In the genomic region with DNA sequence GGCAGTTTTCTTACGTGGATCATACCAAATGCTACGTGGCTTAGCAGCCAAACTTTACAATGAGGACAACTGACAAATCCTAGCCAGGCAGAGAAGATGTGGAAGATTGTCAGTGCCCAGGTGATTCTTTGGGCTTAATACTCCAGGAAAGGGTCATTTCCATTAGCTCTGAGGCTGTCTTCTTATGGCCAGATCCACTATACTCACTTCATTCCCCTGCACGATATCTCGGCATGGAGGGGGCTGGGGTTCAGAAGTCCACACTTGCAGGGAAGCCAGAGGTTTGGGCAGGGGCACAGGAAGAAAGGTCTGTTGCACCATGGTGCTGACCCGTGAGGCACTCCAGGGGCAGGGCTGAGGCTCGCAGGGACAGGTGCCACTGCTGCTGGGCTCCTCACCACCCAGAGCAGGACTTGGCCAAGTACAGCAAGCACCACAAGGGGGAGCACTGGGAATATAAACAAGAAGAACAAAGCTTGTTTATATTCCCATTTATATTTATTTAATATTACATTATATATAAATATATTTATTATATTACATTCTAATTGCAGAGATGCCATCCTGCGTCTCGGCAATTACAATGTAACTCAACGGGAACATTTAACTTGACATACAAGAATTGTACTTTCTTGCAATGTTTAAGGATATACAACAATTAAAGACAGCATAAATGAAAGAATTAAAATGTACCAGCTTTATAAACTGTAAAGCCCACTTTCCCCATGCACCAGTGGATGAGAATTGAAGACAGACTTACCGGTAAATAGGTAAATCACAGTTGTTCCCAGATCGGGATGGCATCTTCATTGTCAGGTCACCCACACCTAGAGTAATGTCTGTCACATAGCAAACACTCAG, we compare ENCODE assay signal across 8 cellular contexts. TPM values are rescaled to one million over a fixed set of nuclear protein-coding genes. Genes with fewer than 3 reads are reported as not detected.
A peak's percentile ranks its signal among the peaks of the same experiment; 100 is the strongest.
DNase-seq lines count a peak whose midpoint lies in the region; FAIRE-seq and TF ChIP-seq lines count a peak whose summit lies in the region.
"Had no signal": no experiment of that assay in that cellular context is flagged by ENCODE, and none has a peak within 500 bp of the region (broad histone marks: within the 10 kb centered on the region; RNA-seq: fewer than 3 reads in every experiment).

No MANE protein-coding gene starts in this region.

- H3K79me2 ChIP-seq in PC-9 (ENCODE audit: low read depth) = no peaks in the 10 kb centered on the region
- no peaks in the 10 kb centered on the region for H3K79me2 ChIP-seq in neural cell (replicated peaks; ENCODE audit: insufficient read depth, low read length)

- CTCF ChIA-PET in PC-9 (lab: Charles Lee) = interaction anchor here (0.6 to 3.9 kb wide), 8 partner anchors 116 to 1501 kb away, joined by 3 to 28 read pairs (median 4); partner anchors contain the start of gene THOC1

- no peaks in the 10 kb centered on the region for H3K4me1 ChIP-seq in PC-9 (replicated peaks; ENCODE audit: insufficient read depth)
- peaks cover 0 to 4% (median 0%) of the 10 kb centered on the region in 4 donors for H3K4me1 ChIP-seq in stomach

- TF ChIP-seq POLR2A in GM12892 (IDR thresholded peaks at IDR 0.05; ENCODE audit: low read depth, low read length) (no peak), stomach (IDR thresholded peaks at IDR 0.05) (no peak)

- H3K9me3 ChIP-seq in PC-9 (ENCODE audit: insufficient read depth, low read depth) (no peaks in the 10 kb centered on the region), neural cell (ENCODE audit: low read length) (no peaks in the 10 kb centered on the region), stomach (no peaks in the 10 kb centered on the region)

- peak; percentile 61 for TF ChIP-seq RAD21 in neural cell (conservative IDR thresholded peaks at IDR 0.05)

- DNase-seq in GM12892 (ENCODE audit: insufficient read length) = peak; percentile 13
- DNase-seq in HK-2 (ENCODE audit: unreplicated experiment) = peak; percentile 38
- peak; percentile 48 to 72 for DNase-seq in PC-9
- DNase-seq in activated T-cell treated with anti-CD3 and anti-CD28 coated beads for 48 hours (ENCODE audit: low read depth) = peak; percentile 41
- DNase-seq in fibroblast of gingiva (ENCODE audit: low read depth) = peak; percentile 69
- peak; percentile 75 for DNase-seq in stomach

- H2AFZ ChIP-seq in PC-9 = no peak overlapping the region
- H2AFZ ChIP-seq in neural cell (ENCODE audit: low read depth, low read length) = no peak overlapping the region

- peak; percentile 65 for FAIRE-seq in GM12892 (lab: Jason Lieb, UNC)

- H3K9me2 ChIP-seq in PC-9 (ENCODE audit: insufficient read depth) (no peaks in the 10 kb centered on the region), neural cell (ENCODE audit: insufficient read depth, low read length) (no peaks in the 10 kb centered on the region)

- no peak for TF ChIP-seq EP300 in neural cell (conservative IDR thresholded peaks at IDR 0.05; ENCODE audit: poor library complexity, severe bottlenecking)
- no peak for TF ChIP-seq EP300 in stomach (IDR thresholded peaks at IDR 0.05)

- H3K4me3 ChIP-seq in PC-9 (no peak overlapping the region), neural cell (ENCODE audit: low read length) (no peak overlapping the region), stomach (no peak overlapping the region)

- no peak overlapping the region for H3K27ac ChIP-seq in PC-9
- no peak overlapping the region for H3K27ac ChIP-seq in neural cell (ENCODE audit: low read length)
- no peak overlapping the region for H3K27ac ChIP-seq in stomach

- 56 to 61% (median 59%) methylated on average over 11 of the region's 11 CpGs for WGBS in stomach, 5 donors

- H3K36me3 ChIP-seq in PC-9 (ENCODE audit: low read depth) (no peaks in the 10 kb centered on the region), neural cell (ENCODE audit: insufficient read depth, low read length) (no peaks in the 10 kb centered on the region), stomach (no peaks in the 10 kb centered on the region)

- TF ChIP-seq CTCF in PC-9 (conservative IDR thresholded peaks at IDR 0.05) = peak; percentile 72
- TF ChIP-seq CTCF in neural cell (IDR thresholded peaks at IDR 0.05; ENCODE audit: poor library complexity, severe bottlenecking) = peak; percentile 65
- TF ChIP-seq CTCF in stomach (IDR thresholded peaks at IDR 0.05) = peak in 5 of 7 experiments; percentile 22 to 80 (median 63)

- no peaks in the 10 kb centered on the region for H3F3A ChIP-seq in PC-9 (ENCODE audit: insufficient read depth, low read depth)
- H3F3A ChIP-seq in neural cell (ENCODE audit: insufficient read depth, low read length, poor library complexity, severe bottlenecking) = no peaks in the 10 kb centered on the region

- H3K4me2 ChIP-seq in PC-9 (no peak overlapping the region), neural cell (ENCODE audit: low read length) (no peak overlapping the region)

- no peaks in the 10 kb centered on the region for H4K20me1 ChIP-seq in PC-9 (ENCODE audit: insufficient read depth)
- no peaks in the 10 kb centered on the region for H4K20me1 ChIP-seq in neural cell (ENCODE audit: insufficient read depth)

- peaks cover 40% of the 10 kb centered on the region; the same call in 1 of the 2 replicates for H3K27me3 ChIP-seq in PC-9 (ENCODE audit: insufficient read depth, low read depth)
- no peaks in the 10 kb centered on the region for H3K27me3 ChIP-seq in neural cell (ENCODE audit: insufficient read depth, low read depth, low read length)
- no peaks in the 10 kb centered on the region for H3K27me3 ChIP-seq in stomach

- intact Hi-C loops in PC-9 (cut with micrococcal nuclease; ENCODE audit: unreplicated experiment) (loop anchor here (1.0 to 10.0 kb wide), 4 partner anchors 91 to 1923 kb away; partner anchors contain the start of gene ENOSF1), stomach (cut with DNase I; ENCODE audit: low total_unique reads) (no loop called here)

- POLR2A ChIA-PET in PC-9 (lab: Charles Lee; ENCODE audit: unreplicated experiment) = no interaction called here

- no TSS peak for BruUV-seq in PC-9 (replicated peaks; lab: Mats Ljungman, UMichigan)

- no peak overlapping the region for H3K9ac ChIP-seq in neural cell (ENCODE audit: low read length)

TF ChIP-seq in neural cell, 6 proteins besides CTCF, POLR2A, EP300 and RAD21:
- TF ChIP-seq EZH2 (IDR thresholded peaks at IDR 0.05; ENCODE audit: borderline replicate concordance, insufficient read depth, low read length, poor library complexity, severe bottlenecking) = no peak
- no peak for TF ChIP-seq MXI1 (conservative IDR thresholded peaks at IDR 0.05; ENCODE audit: poor library complexity, severe bottlenecking)
- TF ChIP-seq POLR2AphosphoS5 (IDR thresholded peaks at IDR 0.05) = no peak
- peak; percentile 74 for TF ChIP-seq SMC3 (conservative IDR thresholded peaks at IDR 0.05; ENCODE audit: poor library complexity)
- TF ChIP-seq REST (IDR thresholded peaks at IDR 0.05; ENCODE audit: borderline replicate concordance) = no peak
- TF ChIP-seq TAF1 (IDR thresholded peaks at IDR 0.05; ENCODE audit: low read depth) = no peak
TF ChIP-seq in neural cell: peak in this region for 1.

RNA-seq across cellular contexts. Expression of gene CLUL1, which starts 27.2 kb away (rescaled TPM):
- polyA plus RNA-seq in GM12892 (2012; ENCODE audit: missing spikeins) = not detected
- total RNA-seq in PC-9 (2021) = not detected in 2 replicates
- 2.2 and 2.5 TPM in 2 replicates for polyA plus RNA-seq in neural cell
- 2.2 and 5.1 TPM in 2 replicates for polyA minus RNA-seq in neural cell
- 10 to 100 TPM in 1 of 5 donors, 1 to 10 TPM in 1, not detected in 3; 3.9 to 10.4 TPM for total RNA-seq in stomach
- polyA plus RNA-seq in stomach = 1 to 10 TPM; 1.1 to 2.9 (median 1.2) TPM
- total RNA-seq: mononuclear cell had no signal

RNA-seq across cellular contexts. Expression of gene TYMS, which starts 33.5 kb away (rescaled TPM):
- polyA plus RNA-seq in GM12892 (2012; ENCODE audit: missing spikeins) = 274 TPM
- total RNA-seq in PC-9 (2021) (138 and 149 TPM in 2 replicates), stomach (10 to 100 TPM in 1 of 5 donors, 1 to 10 TPM in 4; 1.2 to 17.1 (median 7.6) TPM)
- polyA plus RNA-seq in neural cell (1.9 and 3.3 TPM in 2 replicates), stomach (10 to 100 TPM in 2 of 3 donors, 1 to 10 TPM in 1; 5.3 to 17.0 (median 15.8) TPM)
- polyA minus RNA-seq in neural cell = 0.97 and 3.1 TPM in 2 replicates

RNA-seq across cellular contexts. Expression of gene CETN1, which starts 43.8 kb away (rescaled TPM):
- not detected for polyA plus RNA-seq in GM12892 (2012; ENCODE audit: missing spikeins)
- total RNA-seq in PC-9 (2021) (not detected in 2 replicates), stomach (not detected)
- polyA plus RNA-seq in neural cell (not detected in 2 replicates), stomach (not detected)
- polyA minus RNA-seq in neural cell = not detected in 2 replicates

Comparison
In these comparisons a context has a peak if more than half of its experiments do, and no peak if none do; other contexts are left out.
1. DNase-seq: peak in every context shown above with its lines; median percentile 75 in stomach; 69 in fibroblast of gingiva; 60 in PC-9; 41 in activated T-cell treated with anti-CD3 and anti-CD28 coated beads for 48 hours; 38 in HK-2; 13 in GM12892.